In the genomic region with DNA sequence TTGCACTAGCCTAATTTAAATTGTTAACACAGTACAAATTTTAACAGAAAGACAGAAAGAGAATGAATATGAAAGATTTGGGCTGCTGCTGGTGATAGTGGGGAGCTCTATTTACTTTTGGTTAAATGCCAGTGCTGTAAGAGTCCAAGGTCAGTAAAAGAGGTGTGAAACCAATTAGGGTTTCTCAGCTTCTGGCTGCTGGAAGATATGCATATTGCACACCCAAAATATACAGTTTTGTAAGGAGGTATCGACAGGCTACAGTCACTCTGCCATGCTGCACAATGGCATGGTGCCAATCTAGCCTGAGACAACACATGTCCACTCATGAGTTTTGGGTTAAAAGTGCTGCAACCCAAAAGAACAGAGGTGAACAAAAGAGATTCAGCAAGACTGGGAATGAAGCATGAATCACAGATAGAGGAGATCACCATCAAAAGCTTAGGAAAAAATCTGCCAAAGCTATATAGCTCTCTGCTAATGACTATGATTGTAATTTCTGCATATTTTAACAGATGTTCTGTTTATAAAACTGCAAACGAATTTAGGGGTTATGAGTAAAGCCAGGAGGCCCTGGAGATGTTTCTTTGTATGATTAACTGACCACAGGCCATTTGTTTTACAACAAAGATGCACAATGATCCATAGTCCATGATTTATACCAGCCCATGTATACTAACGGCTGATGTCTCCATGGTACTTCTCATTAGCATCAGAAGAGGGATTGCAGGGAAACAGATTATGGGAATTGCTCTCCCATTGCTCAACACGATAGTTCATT, we compare ENCODE assay signal across 10 cellular contexts.
"Had no signal": no experiment of that assay in that cellular context is flagged by ENCODE, and none has a peak within 500 bp of the region (broad histone marks: within the 10 kb centered on the region; RNA-seq: fewer than 3 reads in every experiment).

No MANE protein-coding gene starts in this region.

- H3K4me1 Mint-ChIP-seq: stimulated activated memory B cell treated with anti-CD40 and anti-IgM and Interleukin-4, amounts not matched to agents 10 μg/mL and 1 μg/mL and 100 μg/mL, for 72 hours had no signal

- H3K27ac Mint-ChIP-seq: stimulated activated memory B cell treated with anti-CD40 and anti-IgM and Interleukin-4, amounts not matched to agents 10 μg/mL and 1 μg/mL and 100 μg/mL, for 72 hours had no signal

- H3K4me3 Mint-ChIP-seq: stimulated activated memory B cell treated with anti-CD40 and anti-IgM and Interleukin-4, amounts not matched to agents 10 μg/mL and 1 μg/mL and 100 μg/mL, for 72 hours had no signal

- H3K36me3 ChIP-seq: ascending aorta, lower lobe of right lung, neutrophil, thyroid gland had no signal

- H3K9me3 ChIP-seq: ascending aorta, lower lobe of right lung, neutrophil, thyroid gland had no signal

- H3K27me3 Mint-ChIP-seq: stimulated activated memory B cell treated with anti-CD40 and anti-IgM and Interleukin-4, amounts not matched to agents 10 μg/mL and 1 μg/mL and 100 μg/mL, for 72 hours had no signal

- H3K9ac ChIP-seq: parathyroid adenoma had no signal

- DNase-seq: activated CD4-positive, alpha-beta T cell treated with anti-CD3 and anti-CD28 coated beads, Interleukin-2, amount 50 U/mL, for 1 hour; activated CD8-positive, alpha-beta memory T cell treated with anti-CD3 and anti-CD28 coated beads for 24 hours; left colon; lower lobe of right lung; midbrain; thyroid gland had no signal

- H3K79me2 ChIP-seq: parathyroid adenoma had no signal

- ATAC-seq: left colon; lower lobe of right lung; stimulated activated memory B cell treated with anti-CD40 and anti-IgM and Interleukin-4, amounts not matched to agents 10 μg/mL and 1 μg/mL and 100 μg/mL, for 72 hours had no signal

- H3K9me3 Mint-ChIP-seq: stimulated activated memory B cell treated with anti-CD40 and anti-IgM and Interleukin-4, amounts not matched to agents 10 μg/mL and 1 μg/mL and 100 μg/mL, for 72 hours had no signal

- H3K36me3 Mint-ChIP-seq: stimulated activated memory B cell treated with anti-CD40 and anti-IgM and Interleukin-4, amounts not matched to agents 10 μg/mL and 1 μg/mL and 100 μg/mL, for 72 hours had no signal

- H2AFZ ChIP-seq: parathyroid adenoma had no signal

- H3K27me3 ChIP-seq: ascending aorta, neutrophil, thyroid gland had no signal

- H3K27ac ChIP-seq: lower lobe of right lung, neutrophil, parathyroid adenoma, thyroid gland had no signal

- H3K4me3 ChIP-seq: ascending aorta, lower lobe of right lung, thyroid gland had no signal

- H3K4me1 ChIP-seq: lower lobe of right lung, thyroid gland had no signal
